1 cellular context compared by ENCODE assay signal in the genomic region with DNA sequence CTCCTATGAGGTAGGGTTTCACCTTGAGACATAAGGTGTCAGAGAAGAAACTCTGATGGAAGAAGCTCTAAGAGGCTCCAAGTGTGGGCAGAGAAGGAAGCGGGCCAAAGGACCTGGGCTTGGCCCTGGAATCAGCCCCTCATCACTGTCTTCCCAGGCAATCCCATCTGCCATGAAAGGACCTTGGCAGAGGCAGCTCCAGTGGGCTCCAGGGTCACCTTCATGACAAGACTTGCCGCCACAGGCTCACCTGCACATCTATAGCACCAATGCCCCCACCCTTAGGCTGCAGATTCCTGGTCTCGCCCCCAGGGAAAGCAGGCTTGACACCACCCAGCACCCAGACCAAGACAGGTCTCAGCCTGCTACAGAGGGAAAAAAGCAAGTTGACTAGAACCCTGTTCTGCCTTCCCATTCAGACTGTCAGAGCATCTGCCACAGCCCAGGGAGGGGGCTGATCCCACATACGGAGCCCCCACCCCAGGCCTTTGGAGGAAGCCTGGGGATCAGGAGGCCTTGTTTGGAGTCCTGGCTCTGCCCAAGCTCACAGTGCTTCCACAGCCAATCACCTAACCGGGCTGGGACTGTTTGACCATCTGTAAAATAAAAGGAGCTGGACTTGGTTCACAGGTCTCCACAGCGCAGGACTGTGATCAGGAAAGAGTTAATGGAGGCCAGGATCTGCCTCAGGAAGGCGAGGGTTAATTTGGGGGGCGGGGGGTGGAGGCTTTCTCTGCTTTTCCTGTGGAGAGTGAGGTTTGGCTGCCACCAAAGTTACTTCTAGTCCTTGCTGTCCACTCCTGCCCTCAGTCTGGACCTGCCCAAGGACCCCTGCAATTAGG.
TF ChIP-seq lines count a peak whose summit lies in the region.

TSS of gene FAM110D (plus strand) at position 809 of the 842 bp plus-strand sequence. CDS start 2,213 bp downstream, outside the sequence.

TF ChIP-seq in HCT116, 20 proteins besides CTCF, POLR2A, EP300 and RAD21 (continued from another document):
- TF ChIP-seq, protein P1, sequence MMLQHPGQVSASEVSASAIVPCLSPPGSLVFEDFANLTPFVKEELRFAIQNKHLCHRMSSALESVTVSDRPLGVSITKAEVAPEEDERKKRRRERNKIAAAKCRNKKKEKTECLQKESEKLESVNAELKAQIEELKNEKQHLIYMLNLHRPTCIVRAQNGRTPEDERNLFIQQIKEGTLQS (IDR thresholded peaks at IDR 0.05) = no peak
- no peak for TF ChIP-seq YY1 (IDR thresholded peaks at IDR 0.05; ENCODE audit: extremely low read depth, insufficient replicate concordance, low read depth, low read length)
- no peak for TF ChIP-seq ELF1 (IDR thresholded peaks at IDR 0.05; ENCODE audit: borderline replicate concordance, low read depth)
- no peak for TF ChIP-seq MAX (IDR thresholded peaks at IDR 0.05)
- TF ChIP-seq EGR1 (IDR thresholded peaks at IDR 0.05; ENCODE audit: low read depth) = no peak
- no peak for TF ChIP-seq ZNF274 (IDR thresholded peaks at IDR 0.05; ENCODE audit: low read depth, low read length)
- no peak for TF ChIP-seq SIN3A (IDR thresholded peaks at IDR 0.05; ENCODE audit: low read depth)
- no peak for TF ChIP-seq CBX3 (IDR thresholded peaks at IDR 0.05; ENCODE audit: low read depth)
- no peak for TF ChIP-seq EZH2 (IDR thresholded peaks at IDR 0.05)
- TF ChIP-seq JUND (IDR thresholded peaks at IDR 0.05) = no peak
- TF ChIP-seq SP1 (IDR thresholded peaks at IDR 0.05; ENCODE audit: low read depth) = no peak
- TF ChIP-seq CEBPB (IDR thresholded peaks at IDR 0.05; ENCODE audit: low read depth) = no peak
- no peak for TF ChIP-seq SRF (IDR thresholded peaks at IDR 0.05; ENCODE audit: low read depth)
- TF ChIP-seq EZH2phosphoT487 (IDR thresholded peaks at IDR 0.05; ENCODE audit: borderline replicate concordance) = no peak
- TF ChIP-seq, protein P2, sequence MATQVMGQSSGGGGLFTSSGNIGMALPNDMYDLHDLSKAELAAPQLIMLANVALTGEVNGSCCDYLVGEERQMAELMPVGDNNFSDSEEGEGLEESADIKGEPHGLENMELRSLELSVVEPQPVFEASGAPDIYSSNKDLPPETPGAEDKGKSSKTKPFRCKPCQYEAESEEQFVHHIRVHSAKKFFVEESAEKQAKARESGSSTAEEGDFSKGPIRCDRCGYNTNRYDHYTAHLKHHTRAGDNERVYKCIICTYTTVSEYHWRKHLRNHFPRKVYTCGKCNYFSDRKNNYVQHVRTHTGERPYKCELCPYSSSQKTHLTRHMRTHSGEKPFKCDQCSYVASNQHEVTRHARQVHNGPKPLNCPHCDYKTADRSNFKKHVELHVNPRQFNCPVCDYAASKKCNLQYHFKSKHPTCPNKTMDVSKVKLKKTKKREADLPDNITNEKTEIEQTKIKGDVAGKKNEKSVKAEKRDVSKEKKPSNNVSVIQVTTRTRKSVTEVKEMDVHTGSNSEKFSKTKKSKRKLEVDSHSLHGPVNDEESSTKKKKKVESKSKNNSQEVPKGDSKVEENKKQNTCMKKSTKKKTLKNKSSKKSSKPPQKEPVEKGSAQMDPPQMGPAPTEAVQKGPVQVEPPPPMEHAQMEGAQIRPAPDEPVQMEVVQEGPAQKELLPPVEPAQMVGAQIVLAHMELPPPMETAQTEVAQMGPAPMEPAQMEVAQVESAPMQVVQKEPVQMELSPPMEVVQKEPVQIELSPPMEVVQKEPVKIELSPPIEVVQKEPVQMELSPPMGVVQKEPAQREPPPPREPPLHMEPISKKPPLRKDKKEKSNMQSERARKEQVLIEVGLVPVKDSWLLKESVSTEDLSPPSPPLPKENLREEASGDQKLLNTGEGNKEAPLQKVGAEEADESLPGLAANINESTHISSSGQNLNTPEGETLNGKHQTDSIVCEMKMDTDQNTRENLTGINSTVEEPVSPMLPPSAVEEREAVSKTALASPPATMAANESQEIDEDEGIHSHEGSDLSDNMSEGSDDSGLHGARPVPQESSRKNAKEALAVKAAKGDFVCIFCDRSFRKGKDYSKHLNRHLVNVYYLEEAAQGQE (IDR thresholded peaks at IDR 0.05; ENCODE audit: low read depth) = no peak
- no peak for TF ChIP-seq FOSL1 (IDR thresholded peaks at IDR 0.05; ENCODE audit: low read depth)
